In genomic region chr15:90191795-90192494, GRCh38 we compare ENCODE assay signal across 9 cellular contexts. TPM values are rescaled to one million over a fixed set of nuclear protein-coding genes. Genes with fewer than 3 reads are reported as not detected.
DNase-seq lines count a peak whose midpoint lies in the region; ATAC-seq and TF ChIP-seq lines count a peak whose summit lies in the region.
"Had no signal": no experiment of that assay in that cellular context is flagged by ENCODE, and none has a peak within 500 bp of the region (broad histone marks: within the 10 kb centered on the region; RNA-seq: fewer than 3 reads in every experiment).

No MANE protein-coding gene starts in this region.

- ATAC-seq in GM18870 (IDR thresholded peaks at IDR 0.05; ENCODE audit: unreplicated experiment) (peak; percentile 57), HG03342 (IDR thresholded peaks at IDR 0.05; ENCODE audit: unreplicated experiment) (peak; percentile 54)

- no peak overlapping the region for H3K27ac ChIP-seq in cardiac muscle cell

- no peak for TF ChIP-seq CTCF in cardiac muscle cell (IDR thresholded peaks at IDR 0.05; ENCODE audit: low read depth, low read length)

- peak; percentile 17 for DNase-seq in AG20443 (ENCODE audit: low spot score)
- peak; percentile 57 for DNase-seq in NCI-H460 (ENCODE audit: extremely low read depth, low read depth)
- DNase-seq in activated T-helper 1 cell treated with Interleukin-2 at 50 U/mL for 16 hours (ENCODE audit: low read depth): peak; percentile 10
- peak; percentile 67 to 77 for DNase-seq in cardiac muscle cell (ENCODE audit: low read depth in 1 of 2, low spot score in 1 of 2)
- DNase-seq in renal cortical epithelial cell (ENCODE audit: low read depth): peak; percentile 89
- no peak for DNase-seq in NOMO-1 treated with dmso at 0.1 percent for 144 hours (lab: John Stamatoyannopoulos, UW; ENCODE audit: unreplicated experiment)

- peaks cover 7% of the 10 kb centered on the region for H3K4me1 ChIP-seq in cardiac muscle cell (ENCODE audit: low read depth)

- H3K27me3 ChIP-seq in cardiac muscle cell: no peaks in the 10 kb centered on the region

- no peaks in the 10 kb centered on the region for H3K9me3 ChIP-seq in cardiac muscle cell (ENCODE audit: low read depth)

- H3K4me3 ChIP-seq in cardiac muscle cell: no peak overlapping the region

- H3K36me3 ChIP-seq in cardiac muscle cell: no peaks in the 10 kb centered on the region

RNA-seq across cellular contexts. Expression of gene SEMA4B, which starts 9.2 kb away (rescaled TPM):
- 14.4 and 15.8 TPM in 2 replicates for total RNA-seq in NCI-H460 (2014; rRNA removed; shearing (Covaris generic))
- 18.3 and 35.9 TPM in 2 replicates for polyA plus RNA-seq in NCI-H460 (2014; cell fraction: nucleus; rRNA removed)
- total RNA-seq in cardiac muscle cell: 38.0 and 39.3 TPM in 2 replicates
- polyA plus RNA-seq in cardiac muscle cell: 43.1 and 44.9 TPM in 2 replicates
- 26.6 and 154 TPM in 2 replicates for total RNA-seq in renal cortical epithelial cell

RNA-seq across cellular contexts. Expression of gene CIB1, which starts 41.8 kb away (rescaled TPM):
- 51.0 and 54.1 TPM in 2 replicates for total RNA-seq in NCI-H460 (2014; rRNA removed; shearing (Covaris generic))
- polyA plus RNA-seq in NCI-H460 (2014; cell fraction: nucleus; rRNA removed): 25.2 and 34.6 TPM in 2 replicates
- total RNA-seq in cardiac muscle cell (18.1 and 30.8 TPM in 2 replicates), renal cortical epithelial cell (44.6 and 45.6 TPM in 2 replicates)
- 71.9 and 91.6 TPM in 2 replicates for polyA plus RNA-seq in cardiac muscle cell

RNA-seq across cellular contexts. Expression of gene GDPGP1, which starts 42.1 kb away (rescaled TPM):
- total RNA-seq in NCI-H460 (2014; rRNA removed; shearing (Covaris generic)): 1.2 and 3.4 TPM in 2 replicates
- polyA plus RNA-seq in NCI-H460 (2014; cell fraction: nucleus; rRNA removed): 0.81 and 1.4 TPM in 2 replicates
- 9.1 and 16.2 TPM in 2 replicates for total RNA-seq in cardiac muscle cell
- 1.3 and 1.9 TPM in 2 replicates for polyA plus RNA-seq in cardiac muscle cell
- 19.0 and 20.8 TPM in 2 replicates for total RNA-seq in renal cortical epithelial cell

RNA-seq across cellular contexts. Expression of gene TTLL13, which starts 57.4 kb away (rescaled TPM):
- 0.10 and 0.43 TPM in 2 replicates for total RNA-seq in NCI-H460 (2014; rRNA removed; shearing (Covaris generic))
- polyA plus RNA-seq in NCI-H460 (2014; cell fraction: nucleus; rRNA removed): 0.26 TPM in 1 of 2 replicates, not detected in the other
- total RNA-seq in cardiac muscle cell (0.21 TPM in 2 replicates), renal cortical epithelial cell (0.10 TPM in 1 of 2 replicates, not detected in the other)
- 0.39 TPM in 1 of 2 replicates, not detected in the other for polyA plus RNA-seq in cardiac muscle cell
- total RNA-seq: glomerular endothelial cell had no signal
